ENCODE assay signal across 14 cellular contexts in genomic region chr14:95697764-95698163, GRCh38. TPM values are rescaled to one million over a fixed set of nuclear protein-coding genes. Genes with fewer than 3 reads are reported as not detected.
DNase-seq lines count a peak whose midpoint lies in the region; ATAC-seq and TF ChIP-seq lines count a peak whose summit lies in the region.
"Had no signal": no experiment of that assay in that cellular context is flagged by ENCODE, and none has a peak within 500 bp of the region (broad histone marks: within the 10 kb centered on the region; RNA-seq: fewer than 3 reads in every experiment).

No MANE protein-coding gene starts in this region.

- no peak for TF ChIP-seq CTCF in ascending aorta (IDR thresholded peaks at IDR 0.05)

- no peaks in the 10 kb centered on the region for H3K27me3 Mint-ChIP-seq in naive B cell

- H3K9me3 Mint-ChIP-seq in naive B cell, result no peaks in the 10 kb centered on the region

- H3K4me1 Mint-ChIP-seq in naive B cell, result peaks cover 74 to 99% (median 88%) of the 10 kb centered on the region in 3 donors

- H3K4me1 ChIP-seq in ascending aorta, result no peaks in the 10 kb centered on the region
- H3K4me1 ChIP-seq: heart left ventricle, psoas muscle, testis had no signal

- H3K9me3 ChIP-seq in ascending aorta, result no peaks in the 10 kb centered on the region
- H3K9me3 ChIP-seq: heart left ventricle, psoas muscle, testis had no signal

- no peaks in the 10 kb centered on the region for H3K27me3 ChIP-seq in ascending aorta
- H3K27me3 ChIP-seq: testis had no signal

- H3K36me3 Mint-ChIP-seq in naive B cell, result peaks cover 21 to 25% of the 10 kb centered on the region in 2 donors

- ATAC-seq in GM18867 (IDR thresholded peaks at IDR 0.05; ENCODE audit: unreplicated experiment) (peak; percentile 68), GM21529 (IDR thresholded peaks at IDR 0.05; ENCODE audit: unreplicated experiment) (peak; percentile 53), HG03159 (IDR thresholded peaks at IDR 0.05; ENCODE audit: unreplicated experiment) (peak; percentile 58), naive B cell (ENCODE audit: low read depth in 2 of 2) (peak; percentile 65 to 72)
- ATAC-seq: heart left ventricle, left ventricle myocardium superior, PC-3, psoas muscle had no signal

- H3K27ac ChIP-seq in ascending aorta, result no peak overlapping the region
- H3K27ac ChIP-seq: heart left ventricle, psoas muscle, testis had no signal

- intact Hi-C loops in ascending aorta (cut with DNase I), result no loop called here

- DNase-seq in naive B cell (peak; percentile 69), middle frontal gyrus (ENCODE audit: extremely low spot score, low spot score) (no peak), ascending aorta (ENCODE audit: low spot score in 2 of 2) (no peak)
- no peak for DNase-seq in activated CD8-positive, alpha-beta memory T cell treated with anti-CD3 and anti-CD28 coated beads, Interleukin-2, amount 50 U/mL, for 4 hours
- DNase-seq: heart left ventricle; left ventricle myocardium superior; PC-3; psoas muscle; stimulated activated CD4-positive, alpha-beta T cell treated with anti-CD3 and anti-CD28 coated beads, Interleukin-4, amount 100 ng/mL, for 4 hours; T-helper 9 cell; testis had no signal

- H3K27ac Mint-ChIP-seq in naive B cell, result peak overlapping the region; percentile 93 to 99 (median 98)

- H3K4me3 Mint-ChIP-seq in naive B cell, result peak overlapping the region; percentile 35 to 86 (median 67)

- H3K36me3 ChIP-seq in ascending aorta, result no peaks in the 10 kb centered on the region
- H3K36me3 ChIP-seq: heart left ventricle had no signal

- no peak overlapping the region for H3K4me3 ChIP-seq in ascending aorta
- H3K4me3 ChIP-seq: heart left ventricle, psoas muscle, testis had no signal

RNA-seq across cellular contexts. Expression of gene TCL1B, which starts 11.5 kb away (rescaled TPM):
- polyA plus RNA-seq in naive B cell (ENCODE audit: low read depth in 6 of 6), result 10 to 100 TPM; 15.0 to 44.0 (median 35.9) TPM
- total RNA-seq in ascending aorta, result not detected
- total RNA-seq: heart left ventricle, left ventricle myocardium superior, PC-3, psoas muscle had no signal
- polyA plus RNA-seq: heart left ventricle, psoas muscle had no signal

RNA-seq across cellular contexts. Expression of gene TCL1A, which starts 16.2 kb away (rescaled TPM):
- polyA plus RNA-seq in naive B cell (ENCODE audit: low read depth in 6 of 6), result 1,000 to 10,000 TPM; 3,311 to 6,921 (median 4,382) TPM
- total RNA-seq in ascending aorta, result not detected
- total RNA-seq: heart left ventricle, left ventricle myocardium superior, PC-3 had no signal
